In the genomic region with DNA sequence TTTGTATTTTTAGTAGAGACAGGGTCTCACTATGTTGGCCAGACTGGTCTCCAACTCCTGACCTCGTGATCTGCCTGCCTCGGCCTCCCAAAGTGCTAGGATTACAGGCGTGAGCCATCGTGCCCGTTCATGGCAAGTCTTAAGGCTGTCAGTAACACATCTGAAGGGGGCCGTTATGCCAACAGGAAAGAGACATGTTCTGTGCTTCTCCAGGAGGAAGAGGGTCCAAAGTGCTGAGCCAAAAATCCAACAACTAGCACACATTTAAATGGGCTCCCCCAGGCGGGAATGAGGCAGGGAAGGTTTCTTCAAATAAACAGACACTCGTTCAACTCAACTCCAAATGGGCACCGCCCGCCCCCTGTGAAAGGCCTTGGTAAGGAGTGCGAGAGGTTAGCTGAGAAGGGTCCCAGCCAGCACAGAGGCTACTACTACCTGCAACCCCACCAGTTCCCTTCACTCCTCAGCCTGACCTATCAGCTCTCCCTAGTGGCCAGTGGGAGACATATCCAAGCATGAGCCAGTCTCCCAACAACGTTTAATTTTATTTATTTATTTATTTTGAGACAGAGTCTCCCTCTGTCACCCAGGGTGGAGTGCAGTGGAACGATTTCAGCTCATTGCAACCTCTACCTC, we compare ENCODE assay signal across 8 cellular contexts.
DNase-seq lines count a peak whose midpoint lies in the region; ATAC-seq and TF ChIP-seq lines count a peak whose summit lies in the region.

No MANE protein-coding gene starts in this region.

- no peaks in the 10 kb centered on the region for H3K9me3 Mint-ChIP-seq in neural crest cell

- DNase-seq in AG09319 (ENCODE audit: extremely low read depth, low read depth) (no peak), RPMI8226 (peak; percentile 12), fibroblast of gingiva (ENCODE audit: low read depth) (peak; percentile 64), neural crest cell (ENCODE audit: low read depth, low spot score) (no peak), NCI-H510A treated with DMSO at 0.1 percent for 48 hours (lab: John Stamatoyannopoulos, UW) (no peak), cerebellar cortex (ENCODE audit: low spot score) (no peak)

- H3K4me1 Mint-ChIP-seq in neural crest cell: peaks cover 3% of the 10 kb centered on the region

- H3K27ac Mint-ChIP-seq in neural crest cell (ENCODE audit: unreplicated experiment): no peak overlapping the region

- peak; percentile 42 for ATAC-seq in GM21825 (IDR thresholded peaks at IDR 0.05; ENCODE audit: unreplicated experiment)
- ATAC-seq in HG02759 (IDR thresholded peaks at IDR 0.05; ENCODE audit: unreplicated experiment): no peak

- peak; percentile 60 for TF ChIP-seq CTCF in AG09319 (IDR thresholded peaks at IDR 0.05; ENCODE audit: low read depth, low read length)
- peak; percentile 59 for TF ChIP-seq CTCF in neural crest cell (conservative IDR thresholded peaks at IDR 0.05)

- no peaks in the 10 kb centered on the region for H3K36me3 Mint-ChIP-seq in neural crest cell (ENCODE audit: low read depth)

- H3K4me3 Mint-ChIP-seq in neural crest cell: no peak overlapping the region

- H3K27me3 Mint-ChIP-seq in neural crest cell (ENCODE audit: low read depth): no peaks in the 10 kb centered on the region

Comparison
In these comparisons a context has a peak if more than half of its experiments do, and no peak if none do; other contexts are left out.
1. DNase-seq: peak in RPMI8226 (single experiment) and fibroblast of gingiva (single experiment); none in AG09319 (single experiment), neural crest cell (single experiment), NCI-H510A treated with DMSO at 0.1 percent for 48 hours (single experiment) and cerebellar cortex (single experiment).